Comparison of ENCODE assay signal across 10 cellular contexts in genomic region chr7:42930889-42931288, GRCh38. TPM values are rescaled to one million over a fixed set of nuclear protein-coding genes. Genes with fewer than 3 reads are reported as not detected.
DNase-seq lines count a peak whose midpoint lies in the region; ATAC-seq and TF ChIP-seq lines count a peak whose summit lies in the region.
"Had no signal": no experiment of that assay in that cellular context is flagged by ENCODE, and none has a peak within 500 bp of the region (broad histone marks: within the 10 kb centered on the region; RNA-seq: fewer than 3 reads in every experiment).

No MANE protein-coding gene starts in this region.

- H3K4me1 ChIP-seq in left ventricle myocardium inferior (peaks cover 74% of the 10 kb centered on the region), mammary epithelial cell (ENCODE audit: insufficient read depth, low read length) (peaks cover 34% of the 10 kb centered on the region), mucosa of rectum (ENCODE audit: control insufficient read depth in 2 of 2, insufficient read depth in 2 of 2, low read length in 2 of 2) (peaks cover 19 to 23% of the 10 kb centered on the region in 2 donors)

- dilution Hi-C loops in mammary epithelial cell (cut with HindIII; ENCODE audit: low sequenced_read_pairs), result no loop called here

- no TSS peak for BruUV-seq in mammary epithelial cell (replicated peaks; lab: Mats Ljungman, UMichigan)

- in situ Hi-C loops in mammary epithelial cell (cut with MboI; ENCODE audit: low sequenced_read_pairs in 2 of 2), result loop anchor here in 1 of 2 donors (10.0 to 25.0 kb wide), 2 partner anchors 334 to 531 kb away; no protein-coding TSS in a partner anchor

- H3K4me2 ChIP-seq in mammary epithelial cell (ENCODE audit: insufficient read depth, low read depth, low read length), result peak overlapping the region; percentile 74

- no peak for DNase-seq in left ventricle myocardium inferior
- no peak for DNase-seq in left cardiac atrium
- DNase-seq in mammary epithelial cell, result no peak
- no peak for DNase-seq in NCI-H510A (lab: John Stamatoyannopoulos, UW)
- DNase-seq in pons (ENCODE audit: low spot score), result no peak
- DNase-seq in middle frontal gyrus (ENCODE audit: extremely low spot score, low spot score), result no peak
- no peak for DNase-seq in HuH-7.5 (ENCODE audit: low spot score)
- DNase-seq: GDM1, NCI-H69 had no signal

- H3K9me3 ChIP-seq in left ventricle myocardium inferior (replicated peaks) (no peaks in the 10 kb centered on the region), mammary epithelial cell (replicated peaks; ENCODE audit: insufficient read depth, low read length) (no peaks in the 10 kb centered on the region), mucosa of rectum (ENCODE audit: control insufficient read depth in 2 of 2, low read length in 2 of 2) (no peaks in the 10 kb centered on the region)

- CTCF ChIA-PET in mammary epithelial cell (lab: Charles Lee; ENCODE audit: low non-redundant PET), result interaction anchor here (0.6 kb wide), 1 partner anchor 20 kb away, joined by 4 read pairs; no protein-coding TSS in a partner anchor

- no peaks in the 10 kb centered on the region for H3K27me3 ChIP-seq in left ventricle myocardium inferior (ENCODE audit: low read depth)
- H3K27me3 ChIP-seq in mammary epithelial cell (ENCODE audit: insufficient read depth, low read length), result no peaks in the 10 kb centered on the region
- H3K27me3 ChIP-seq in mucosa of rectum (ENCODE audit: control insufficient read depth in 2 of 2, insufficient read depth in 2 of 2, low read length in 2 of 2), result no peaks in the 10 kb centered on the region

- H3K27ac ChIP-seq in left ventricle myocardium inferior (replicated peaks) (no peak overlapping the region), mammary epithelial cell (ENCODE audit: insufficient read depth, low read depth, low read length) (peak overlapping the region; percentile 91), mucosa of rectum (ENCODE audit: low read depth in 2 of 2, low read length in 2 of 2) (peak overlapping the region in 1 of 2 donors; percentile 48)

- 3% methylated on average over 5 of the region's 5 CpGs for WGBS in mammary epithelial cell (ENCODE audit: low coverage, missing lambda C conversion rate)

- H3K79me2 ChIP-seq in mammary epithelial cell (ENCODE audit: insufficient read depth, low read length), result peaks cover 99% of the 10 kb centered on the region

- no peak for ATAC-seq in left cardiac atrium

- intact Hi-C loops in left ventricle myocardium inferior (cut with micrococcal nuclease), result no loop called here
- intact Hi-C loops in left cardiac atrium (cut with DNase I), result no loop called here
- intact Hi-C loops in mammary epithelial cell (cut with micrococcal nuclease), result no loop called here

- peak overlapping the region; percentile 95 for H3K9ac ChIP-seq in mammary epithelial cell (ENCODE audit: insufficient read depth, low read length)
- peak overlapping the region in 1 of 2 donors; percentile 79 for H3K9ac ChIP-seq in mucosa of rectum (ENCODE audit: low read depth in 1 of 2, low read length in 2 of 2)

- TF ChIP-seq CTCF in left ventricle myocardium inferior (IDR thresholded peaks at IDR 0.05; ENCODE audit: borderline replicate concordance) (no peak), mammary epithelial cell (conservative IDR thresholded peaks at IDR 0.05 in 1 of 2, IDR thresholded peaks at IDR 0.05 in 1 of 2; ENCODE audit: extremely low read depth in 1 of 2, insufficient read depth in 1 of 2, low read depth in 1 of 2, low read length in 2 of 2) (no peak)

- H3K36me3 ChIP-seq in left ventricle myocardium inferior (peaks cover 26% of the 10 kb centered on the region), mammary epithelial cell (ENCODE audit: insufficient read depth, low read length) (peaks cover 14% of the 10 kb centered on the region), mucosa of rectum (ENCODE audit: control insufficient read depth in 2 of 2, insufficient read depth in 2 of 2, low read length in 2 of 2) (peaks cover 16 to 17% of the 10 kb centered on the region in 2 donors)

- no peak overlapping the region for H2AFZ ChIP-seq in mammary epithelial cell (ENCODE audit: low read depth, low read length)

- H4K20me1 ChIP-seq in mammary epithelial cell (ENCODE audit: insufficient read depth, low read length), result no peaks in the 10 kb centered on the region

- H3K4me3 ChIP-seq in left ventricle myocardium inferior (peak overlapping the region; percentile 88), mammary epithelial cell (replicated peaks in 1 of 3; ENCODE audit: insufficient read depth in 1 of 3, low read depth in 2 of 3, low read length in 3 of 3) (peak overlapping the region; percentile 78 to 92 (median 79)), mucosa of rectum (ENCODE audit: low read length in 2 of 2) (peak overlapping the region; percentile 96 to 99)

RNA-seq across cellular contexts. Expression of gene PSMA2, which starts 1.1 kb away (rescaled TPM):
- total RNA-seq in left ventricle myocardium inferior (77.7 TPM), left cardiac atrium (10 to 100 TPM; 70.0 to 82.2 TPM), mammary epithelial cell (10 to 100 TPM; 54.0 to 97.0 TPM)
- 140 TPM for polyA plus RNA-seq in mammary epithelial cell
- 10.1 TPM for polyA minus RNA-seq in mammary epithelial cell

RNA-seq across cellular contexts. Expression of gene MRPL32, which starts 1.3 kb away (rescaled TPM):
- 65.5 TPM for total RNA-seq in left ventricle myocardium inferior
- total RNA-seq in left cardiac atrium, result 10 to 100 TPM; 45.2 to 50.2 TPM
- total RNA-seq in mammary epithelial cell, result 10 to 100 TPM; 29.2 to 77.0 TPM
- 66.5 TPM for polyA plus RNA-seq in mammary epithelial cell
- 0.93 TPM for polyA minus RNA-seq in mammary epithelial cell

RNA-seq across cellular contexts. Expression of gene C7orf25, which starts 19.0 kb away (rescaled TPM):
- total RNA-seq in left ventricle myocardium inferior (4.9 TPM), left cardiac atrium (1 to 10 TPM; 3.6 to 4.2 TPM), mammary epithelial cell (1 to 10 TPM; 7.0 to 8.2 TPM)
- 6.1 TPM for polyA plus RNA-seq in mammary epithelial cell
- polyA minus RNA-seq in mammary epithelial cell, result 2.5 TPM
